Comparison of ENCODE assay signal across 8 cellular contexts in the genomic region with DNA sequence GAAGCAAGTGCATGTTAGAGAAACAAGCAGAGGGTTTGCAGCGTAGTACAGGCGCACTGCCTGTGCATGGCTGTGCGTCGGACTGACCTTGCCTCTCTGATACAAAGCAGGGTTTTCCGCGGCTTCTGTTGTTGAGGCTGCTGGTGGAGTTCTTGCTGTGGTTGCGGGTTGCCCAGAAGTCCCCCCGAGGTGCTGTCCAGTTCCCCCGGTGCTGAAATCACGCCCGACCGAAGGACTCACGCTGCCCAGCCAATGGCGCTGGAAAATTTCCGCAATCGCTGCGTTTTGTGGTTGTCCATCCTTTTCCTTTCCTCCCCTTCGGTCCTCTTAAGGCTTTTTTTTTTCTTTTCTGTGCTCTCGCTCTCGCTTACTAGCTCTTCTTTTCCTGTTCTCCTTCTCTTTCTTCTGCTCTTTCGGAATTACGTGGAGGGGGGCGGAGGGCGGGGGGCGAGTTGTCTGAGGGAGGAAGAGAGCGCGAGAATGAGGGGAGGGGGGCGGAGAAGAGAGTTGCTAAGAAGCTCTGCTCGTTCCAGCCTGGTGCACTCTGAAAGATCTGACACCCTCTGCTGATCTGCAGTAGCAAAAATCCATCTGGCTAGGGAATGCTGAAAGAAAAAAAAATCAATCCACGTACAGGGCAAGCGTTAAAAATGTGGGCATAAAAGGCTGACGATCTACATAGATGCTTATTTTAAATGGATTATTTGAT. TPM values are rescaled to one million over a fixed set of nuclear protein-coding genes. Genes with fewer than 3 reads are reported as not detected.
A peak's percentile ranks its signal among the peaks of the same experiment; 100 is the strongest.
DNase-seq lines count a peak whose midpoint lies in the region; ATAC-seq and TF ChIP-seq lines count a peak whose summit lies in the region.

A gene with protein sequence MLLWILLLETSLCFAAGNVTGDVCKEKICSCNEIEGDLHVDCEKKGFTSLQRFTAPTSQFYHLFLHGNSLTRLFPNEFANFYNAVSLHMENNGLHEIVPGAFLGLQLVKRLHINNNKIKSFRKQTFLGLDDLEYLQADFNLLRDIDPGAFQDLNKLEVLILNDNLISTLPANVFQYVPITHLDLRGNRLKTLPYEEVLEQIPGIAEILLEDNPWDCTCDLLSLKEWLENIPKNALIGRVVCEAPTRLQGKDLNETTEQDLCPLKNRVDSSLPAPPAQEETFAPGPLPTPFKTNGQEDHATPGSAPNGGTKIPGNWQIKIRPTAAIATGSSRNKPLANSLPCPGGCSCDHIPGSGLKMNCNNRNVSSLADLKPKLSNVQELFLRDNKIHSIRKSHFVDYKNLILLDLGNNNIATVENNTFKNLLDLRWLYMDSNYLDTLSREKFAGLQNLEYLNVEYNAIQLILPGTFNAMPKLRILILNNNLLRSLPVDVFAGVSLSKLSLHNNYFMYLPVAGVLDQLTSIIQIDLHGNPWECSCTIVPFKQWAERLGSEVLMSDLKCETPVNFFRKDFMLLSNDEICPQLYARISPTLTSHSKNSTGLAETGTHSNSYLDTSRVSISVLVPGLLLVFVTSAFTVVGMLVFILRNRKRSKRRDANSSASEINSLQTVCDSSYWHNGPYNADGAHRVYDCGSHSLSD (minus strand): TSS at position 558 of the 709 bp plus-strand sequence. CDS start 967 bp downstream, outside the sequence.

- peak; percentile 19; the same call in 1 of the 2 replicates for TF ChIP-seq CTCF in WERI-Rb-1 (IDR thresholded peaks at IDR 0.05; ENCODE audit: low read depth, low read length)

- H3K4me3 ChIP-seq in Jurkat, Clone E6-1 (ENCODE audit: low read length): no peak within 1 kb of the TSS
- H3K4me3 ChIP-seq in WERI-Rb-1 (ENCODE audit: low read depth, low read length): peak within 1 kb of the TSS; percentile 71

- H3K36me3 ChIP-seq in WERI-Rb-1: no peaks in the 10 kb centered on the region

- peaks cover 43% of the 10 kb centered on the region for H3K27me3 ChIP-seq in WERI-Rb-1 (ENCODE audit: insufficient read depth, low read depth, severe bottlenecking)

- DNase-seq in DMS114 treated with DMSO at 0.1 percent for 48 hours (lab: John Stamatoyannopoulos, UW; ENCODE audit: unreplicated experiment): peak; percentile 10
- peak; percentile 3 for DNase-seq in Jurkat, Clone E6-1 (ENCODE audit: low read depth, low spot score)
- peak; percentile 89 for DNase-seq in WERI-Rb-1
- peak; percentile 73 to 97 (median 86) for DNase-seq in head of caudate nucleus
- DNase-seq in retina: peak; percentile 92
- no peak for DNase-seq in activated T-cell treated with anti-CD3 and anti-CD28 coated beads, Interleukin-2, amount 50 U/mL, for 4 hours

- no peaks in the 10 kb centered on the region for H3K9me3 Mint-ChIP-seq in activated T-cell treated with anti-CD3 and anti-CD28 coated beads, Interleukin-2, amount 50 U/mL, for 4 hours

- H3K9me3 ChIP-seq in WERI-Rb-1 (ENCODE audit: severe bottlenecking): no peaks in the 10 kb centered on the region

- H3K4me1 Mint-ChIP-seq in activated T-cell treated with anti-CD3 and anti-CD28 coated beads, Interleukin-2, amount 50 U/mL, for 4 hours (ENCODE audit: low read depth): peaks cover 7% of the 10 kb centered on the region

- intact Hi-C loops in head of caudate nucleus (cut with DNase I): loop anchor here (5.0 to 10.0 kb wide), 2 partner anchors 57 to 115 kb away; no protein-coding TSS in a partner anchor

- peaks cover 54% of the 10 kb centered on the region for H3K27me3 Mint-ChIP-seq in activated T-cell treated with anti-CD3 and anti-CD28 coated beads, Interleukin-2, amount 50 U/mL, for 4 hours (ENCODE audit: low read depth)

- no peak within 1 kb of the TSS for H3K4me3 Mint-ChIP-seq in activated T-cell treated with anti-CD3 and anti-CD28 coated beads, Interleukin-2, amount 50 U/mL, for 4 hours

- no peaks in the 10 kb centered on the region for H3K36me3 Mint-ChIP-seq in activated T-cell treated with anti-CD3 and anti-CD28 coated beads, Interleukin-2, amount 50 U/mL, for 4 hours (ENCODE audit: insufficient read depth)

- no peak for ATAC-seq in HG03354 (IDR thresholded peaks at IDR 0.05; ENCODE audit: poor library complexity, severe bottlenecking, unreplicated experiment)
- no peak for ATAC-seq in activated T-cell treated with anti-CD3 and anti-CD28 coated beads, Interleukin-2, amount 50 U/mL, for 4 hours
- no peak for ATAC-seq in GM18519 (IDR thresholded peaks at IDR 0.05; ENCODE audit: low FRiP score, unreplicated experiment)

- H3K27ac ChIP-seq in WERI-Rb-1: no peak within 1 kb of the TSS

RNA-seq across cellular contexts. Expression of the gene that starts here (rescaled TPM):
- not detected for polyA plus RNA-seq in Jurkat, Clone E6-1 (2012; ENCODE audit: insufficient read depth, insufficient read length)
- not detected for total RNA-seq in activated T-cell treated with anti-CD3 and anti-CD28 coated beads, Interleukin-2, amount 50 U/mL, for 4 hours
